15 cellular contexts compared by ENCODE assay signal in genomic region chr4:17066972-17067371, GRCh38.
DNase-seq lines count a peak whose midpoint lies in the region; ATAC-seq and TF ChIP-seq lines count a peak whose summit lies in the region.
"Had no signal": no experiment of that assay in that cellular context is flagged by ENCODE, and none has a peak within 500 bp of the region (broad histone marks: within the 10 kb centered on the region; RNA-seq: fewer than 3 reads in every experiment).

No MANE protein-coding gene starts in this region.

- no peak for ATAC-seq in GM18520 (IDR thresholded peaks at IDR 0.05; ENCODE audit: unreplicated experiment)
- no peak for ATAC-seq in psoas muscle
- ATAC-seq: activated CD8-positive, alpha-beta memory T cell treated with anti-CD3 and anti-CD28 coated beads, Interleukin-2, amount 10 ng/mL, durations not matched to agents 7 days and 5 days had no signal

- H3K9me3 ChIP-seq in psoas muscle: no peaks in the 10 kb centered on the region

- TF ChIP-seq CTCF in psoas muscle (IDR thresholded peaks at IDR 0.05): no peak

- 39 to 49% (median 42%) methylated on average over 4 of the region's 4 CpGs for WGBS in psoas muscle, 3 donors

- no peaks in the 10 kb centered on the region for H3K4me1 ChIP-seq in psoas muscle

- no peaks in the 10 kb centered on the region for H3K36me3 ChIP-seq in psoas muscle (ENCODE audit: insufficient read depth in 1 of 2, low read depth in 1 of 2)

- H3K27me3 ChIP-seq in psoas muscle (ENCODE audit: insufficient read depth in 3 of 3, low read length in 2 of 3): no peaks in the 10 kb centered on the region

- DNase-seq in A172 (ENCODE audit: low spot score) (peak; percentile 16), HK-2 (ENCODE audit: unreplicated experiment) (peak; percentile 9), astrocyte of the hippocampus (ENCODE audit: low read depth, low spot score) (peak; percentile 89), iris pigment epithelial cell (ENCODE audit: low read depth) (peak; percentile 91), RPMI8226 (no peak), psoas muscle (no peak)
- no peak for DNase-seq in activated naive CD4-positive, alpha-beta T cell treated with anti-CD3 and anti-CD28 coated beads, Interleukin-2, amount 50 U/mL, for 16 hours
- DNase-seq: activated CD8-positive, alpha-beta memory T cell treated with anti-CD3 and anti-CD28 coated beads, Interleukin-2, amount 10 ng/mL, durations not matched to agents 7 days and 5 days; anterior cingulate cortex; erythroblast; NCI-H1417; NK-92 treated with Interleukin-12 subunit alpha and Interleukin-12 subunit beta, amount 100 ng/mL, for 24 hours; retina had no signal

- intact Hi-C loops in psoas muscle (cut with DNase I): no loop called here

- no peak overlapping the region for H3K4me3 ChIP-seq in psoas muscle
- H3K4me3 ChIP-seq: lung had no signal

- no peak overlapping the region for H3K27ac ChIP-seq in psoas muscle

Comparison
In these comparisons a context has a peak if more than half of its experiments do, and no peak if none do; other contexts are left out.
1. DNase-seq: peak in A172 (single experiment), HK-2 (single experiment), astrocyte of the hippocampus (single experiment) and iris pigment epithelial cell (single experiment); none in RPMI8226 (single experiment), psoas muscle (0 of 2) and activated naive CD4-positive, alpha-beta T cell treated with anti-CD3 and anti-CD28 coated beads, Interleukin-2, amount 50 U/mL, for 16 hours (single experiment).